In genomic region chr1:226100436-226101347, GRCh38 we compare ENCODE assay signal across 8 cellular contexts. TPM values are rescaled to one million over a fixed set of nuclear protein-coding genes. Genes with fewer than 3 reads are reported as not detected.
DNase-seq lines count a peak whose midpoint lies in the region; ATAC-seq, FAIRE-seq and TF ChIP-seq lines count a peak whose summit lies in the region.

No MANE protein-coding gene starts in this region.

- H3K36me3 ChIP-seq in bronchial epithelial cell (ENCODE audit: control insufficient read depth, insufficient read depth, low read length) = no peaks in the 10 kb centered on the region

- no peak for FAIRE-seq in bronchial epithelial cell (lab: Jason Lieb, UNC)

- peak; percentile 37 for DNase-seq in stimulated activated CD4-positive, alpha-beta T cell treated with anti-CD3 and anti-CD28 coated beads, Interleukin-12 subunit alpha, Interleukin-12 subunit beta, amount 100 ng/mL, for 4 hours
- no peak for DNase-seq in stimulated activated CD4-positive, alpha-beta T cell treated with anti-CD3 and anti-CD28 coated beads, Interleukin-1b, Interleukin-23, amount 100 ng/mL, for 48 hours
- DNase-seq in RPMI8226 (peak; percentile 42), bronchial epithelial cell (ENCODE audit: low read depth) (peak; percentile 95), left colon (peak in 1 of 2 donors; percentile 54), MV-4-11 (lab: John Stamatoyannopoulos, UW) (no peak), dedifferentiated amniotic fluid mesenchymal stem cell (ENCODE audit: extremely low spot score) (no peak)
- peak; percentile 23 for DNase-seq in stimulated activated CD8-positive, alpha-beta memory T cell treated with anti-CD3 and anti-CD28 coated beads, Interleukin-12 subunit alpha, Interleukin-12 subunit beta, amount 100 ng/mL, for 1 hour (ENCODE audit: low read depth)

- no peak for TF ChIP-seq CTCF in bronchial epithelial cell (IDR thresholded peaks at IDR 0.05; ENCODE audit: insufficient read depth, low read length, severe bottlenecking)

- peak; percentile 67 for ATAC-seq in left colon

- peak overlapping the region; percentile 14 for H3K4me3 ChIP-seq in bronchial epithelial cell (ENCODE audit: low read depth, low read length)

- H3K27me3 ChIP-seq in bronchial epithelial cell (ENCODE audit: control insufficient read depth, insufficient read depth, low read length) = no peaks in the 10 kb centered on the region

- intact Hi-C loops in left colon (cut with DNase I, micrococcal nuclease) = no loop called here

RNA-seq across cellular contexts. Expression of gene H3-3A, which starts 38.2 kb away (rescaled TPM):
- total RNA-seq in bronchial epithelial cell (84.8 and 123 TPM in 2 replicates), left colon (100 to 1,000 TPM; 743 to 759 TPM)

Comparison
In these comparisons a context has a peak if more than half of its experiments do, and no peak if none do; other contexts are left out.
1. DNase-seq: peak in stimulated activated CD4-positive, alpha-beta T cell treated with anti-CD3 and anti-CD28 coated beads, Interleukin-12 subunit alpha, Interleukin-12 subunit beta, amount 100 ng/mL, for 4 hours (single experiment), RPMI8226 (single experiment), bronchial epithelial cell (single experiment) and stimulated activated CD8-positive, alpha-beta memory T cell treated with anti-CD3 and anti-CD28 coated beads, Interleukin-12 subunit alpha, Interleukin-12 subunit beta, amount 100 ng/mL, for 1 hour (single experiment); none in stimulated activated CD4-positive, alpha-beta T cell treated with anti-CD3 and anti-CD28 coated beads, Interleukin-1b, Interleukin-23, amount 100 ng/mL, for 48 hours (single experiment), MV-4-11 (single experiment) and dedifferentiated amniotic fluid mesenchymal stem cell (single experiment).